Comparison of ENCODE assay signal across 20 cellular contexts in genomic region chr11:70725272-70725671, GRCh38.
"Had no signal": no experiment of that assay in that cellular context is flagged by ENCODE, and none has a peak within 500 bp of the region (broad histone marks: within the 10 kb centered on the region; RNA-seq: fewer than 3 reads in every experiment).

No MANE protein-coding gene starts in this region.

- ATAC-seq: foreskin keratinocyte; left colon; left ventricle myocardium superior; naive thymus-derived CD4-positive, alpha-beta T cell; right lobe of liver; stimulated activated memory B cell treated with anti-CD40 and anti-IgM and Interleukin-4, amounts not matched to agents 10 μg/mL and 1 μg/mL and 100 μg/mL, for 72 hours had no signal

- H3K27me3 ChIP-seq: colonic mucosa, esophagus squamous epithelium, foreskin keratinocyte, right lobe of liver, testis, transverse colon had no signal

- H3K4me3 ChIP-seq: colonic mucosa, esophagus squamous epithelium, lung, right lobe of liver, spleen, testis, transverse colon had no signal

- H3K27ac ChIP-seq: colonic mucosa, esophagus squamous epithelium, foreskin keratinocyte, right lobe of liver, spleen, testis, transverse colon had no signal

- H3K36me3 ChIP-seq: colonic mucosa, esophagus squamous epithelium, right lobe of liver, spleen, transverse colon had no signal

- H3K4me1 ChIP-seq: colonic mucosa, esophagus squamous epithelium, foreskin keratinocyte, right lobe of liver, spleen, testis, transverse colon had no signal

- DNase-seq: colonic mucosa; dermis blood vessel endothelial cell; esophagus squamous epithelium; foreskin keratinocyte; hippocampal formation; left colon; left ventricle myocardium superior; mesenchymal stem cell; midbrain; naive thymus-derived CD4-positive, alpha-beta T cell; nephron progenitor cell; right lobe of liver; spleen; stimulated activated CD4-positive, alpha-beta T cell treated with anti-CD3 and anti-CD28 coated beads, Interleukin-15, amount 100 ng/mL, for 24 hours; stimulated activated CD4-positive, alpha-beta T cell treated with anti-CD3 and anti-CD28 coated beads, Interleukin-1b, Interleukin-23, amount 100 ng/mL, for 48 hours; stimulated activated CD4-positive, alpha-beta T cell treated with anti-CD3 and anti-CD28 coated beads, Interleukin-4, amount 100 ng/mL, for 24 hours; testis; transverse colon had no signal

- H3K9me3 ChIP-seq: colonic mucosa, esophagus squamous epithelium, right lobe of liver, testis, transverse colon had no signal
